28 cellular contexts compared by ENCODE assay signal in genomic region chr15:67622110-67622509, GRCh38.
"Had no signal": no experiment of that assay in that cellular context is flagged by ENCODE, and none has a peak within 500 bp of the region (broad histone marks: within the 10 kb centered on the region; RNA-seq: fewer than 3 reads in every experiment).

No MANE protein-coding gene starts in this region.

- H3K4me3 Mint-ChIP-seq: dendritic cell treated with granulocyte-macrophage colony-stimulating factor and Interleukin-4, amounts not matched to agents 40 ng/mL and 50 ng/mL, for 4 days; effector memory CD8-positive, alpha-beta T cell; endodermal cell had no signal

- H3K27ac Mint-ChIP-seq: dendritic cell treated with granulocyte-macrophage colony-stimulating factor and Interleukin-4, amounts not matched to agents 40 ng/mL and 50 ng/mL, for 4 days; endodermal cell had no signal

- H3K27ac ChIP-seq: colonic mucosa, coronary artery, dorsolateral prefrontal cortex, epithelial cell of prostate, esophagus muscularis mucosa, esophagus squamous epithelium, foreskin keratinocyte, gastrocnemius medialis, gastroesophageal sphincter, heart left ventricle, heart right ventricle, hepatocyte had no signal

- H3K27me3 Mint-ChIP-seq: dendritic cell treated with granulocyte-macrophage colony-stimulating factor and Interleukin-4, amounts not matched to agents 40 ng/mL and 50 ng/mL, for 4 days; effector memory CD8-positive, alpha-beta T cell had no signal

- H3K79me2 ChIP-seq: hepatocyte had no signal

- H3K4me1 ChIP-seq: colonic mucosa, esophagus muscularis mucosa, esophagus squamous epithelium, foreskin keratinocyte, gastrocnemius medialis, gastroesophageal sphincter, heart left ventricle, heart right ventricle had no signal

- ATAC-seq: effector memory CD8-positive, alpha-beta T cell; esophagus mucosa; foreskin keratinocyte; gastrocnemius medialis; gastroesophageal sphincter; heart left ventricle; heart right ventricle had no signal

- H3K36me3 ChIP-seq: colonic mucosa, gastrocnemius medialis had no signal

- H2AFZ ChIP-seq: hepatocyte had no signal

- H3K4me2 ChIP-seq: hepatocyte had no signal

- H3K4me3 ChIP-seq: colonic mucosa, coronary artery, dorsolateral prefrontal cortex, esophagus muscularis mucosa, esophagus squamous epithelium, gastrocnemius medialis, gastroesophageal sphincter, heart left ventricle, heart right ventricle, hepatocyte had no signal

- H3K9me3 Mint-ChIP-seq: dendritic cell treated with granulocyte-macrophage colony-stimulating factor and Interleukin-4, amounts not matched to agents 40 ng/mL and 50 ng/mL, for 4 days; effector memory CD8-positive, alpha-beta T cell; endodermal cell had no signal

- H3K9me3 ChIP-seq: colonic mucosa, esophagus muscularis mucosa, esophagus squamous epithelium, gastrocnemius medialis, gastroesophageal sphincter, heart left ventricle, heart right ventricle had no signal

- FAIRE-seq: endometrium, endothelial cell of umbilical vein had no signal

- DNase-seq: colonic mucosa; cortex of kidney; dermis blood vessel endothelial cell; dorsolateral prefrontal cortex; effector CD4-positive, alpha-beta T cell; effector CD8-positive, alpha-beta T cell; effector memory CD4-positive, alpha-beta T cell; effector memory CD8-positive, alpha-beta T cell; endodermal cell; erythroblast; esophagus squamous epithelium; foreskin fibroblast; foreskin keratinocyte; foreskin melanocyte; gastrocnemius medialis; glutamatergic neuron; head of caudate nucleus; heart left ventricle; heart right ventricle had no signal

- H3K27me3 ChIP-seq: colonic mucosa, dorsolateral prefrontal cortex, esophagus muscularis mucosa, esophagus squamous epithelium, foreskin keratinocyte, gastrocnemius medialis, gastroesophageal sphincter, heart left ventricle, heart right ventricle, hepatocyte had no signal
